In genomic region chr1:30680879-30681278, GRCh38 we compare ENCODE assay signal across 17 cellular contexts. TPM values are rescaled to one million over a fixed set of nuclear protein-coding genes. Genes with fewer than 3 reads are reported as not detected.
DNase-seq lines count a peak whose midpoint lies in the region; ATAC-seq and TF ChIP-seq lines count a peak whose summit lies in the region.
"Had no signal": no experiment of that assay in that cellular context is flagged by ENCODE, and none has a peak within 500 bp of the region (broad histone marks: within the 10 kb centered on the region; RNA-seq: fewer than 3 reads in every experiment).

No MANE protein-coding gene starts in this region.

- H3K4me3 Mint-ChIP-seq in activated naive CD8-positive, alpha-beta T cell treated with anti-CD3 and anti-CD28 coated beads, Interleukin-2, amount 10 ng/mL, durations not matched to agents 7 days and 5 days: no peak overlapping the region
- H3K4me3 Mint-ChIP-seq in activated naive CD8-positive, alpha-beta T cell treated with anti-CD3 and anti-CD28 coated beads for 36 hours: no peak overlapping the region
- H3K4me3 Mint-ChIP-seq in endodermal cell: no peak overlapping the region
- H3K4me3 Mint-ChIP-seq: CD14-positive monocyte; CD4-positive, alpha-beta memory T cell; GM23338 had no signal

- H3K4me1 ChIP-seq in endodermal cell (ENCODE audit: control insufficient read depth, insufficient read depth, low read length) (peaks cover 3% of the 10 kb centered on the region), rectal smooth muscle tissue (ENCODE audit: control insufficient read depth, insufficient read depth, low read length) (peaks cover 4% of the 10 kb centered on the region), mucosa of descending colon (ENCODE audit: low read depth) (no peaks in the 10 kb centered on the region)
- H3K4me1 ChIP-seq: BLaER1 had no signal

- ATAC-seq in activated naive CD8-positive, alpha-beta T cell treated with anti-CD3 and anti-CD28 coated beads, Interleukin-2, amount 10 ng/mL, durations not matched to agents 7 days and 5 days (ENCODE audit: low read depth): no peak
- no peak for ATAC-seq in HG03354 (IDR thresholded peaks at IDR 0.05; ENCODE audit: poor library complexity, severe bottlenecking, unreplicated experiment)
- no peak for ATAC-seq in mucosa of descending colon
- ATAC-seq: GM23338 had no signal

- H3K27me3 ChIP-seq in endodermal cell (ENCODE audit: control insufficient read depth, insufficient read depth, low read length, poor library complexity, severe bottlenecking) (peaks cover 13% of the 10 kb centered on the region), rectal smooth muscle tissue (ENCODE audit: control insufficient read depth, insufficient read depth, low read length) (peaks cover 16% of the 10 kb centered on the region)

- H3K9me3 ChIP-seq in endodermal cell (ENCODE audit: control insufficient read depth, low read length) (peaks cover 26% of the 10 kb centered on the region), mucosa of descending colon (peaks cover 4% of the 10 kb centered on the region)

- POLR2A ChIA-PET in activated naive CD8-positive, alpha-beta T cell treated with anti-CD3 and anti-CD28 coated beads, Interleukin-2, amount 10 ng/mL, durations not matched to agents 7 days and 5 days (lab: Charles Lee): no interaction called here

- no peaks in the 10 kb centered on the region for H3K36me3 ChIP-seq in endodermal cell (ENCODE audit: control insufficient read depth, insufficient read depth, low read length)
- no peaks in the 10 kb centered on the region for H3K36me3 ChIP-seq in rectal smooth muscle tissue (ENCODE audit: control insufficient read depth, insufficient read depth, low read length)
- H3K36me3 ChIP-seq in mucosa of descending colon (ENCODE audit: low read depth): no peaks in the 10 kb centered on the region
- H3K36me3 ChIP-seq: BLaER1 had no signal

- intact Hi-C loops in mucosa of descending colon (cut with DNase I, micrococcal nuclease): no loop called here

- H3K27me3 Mint-ChIP-seq in activated naive CD8-positive, alpha-beta T cell treated with anti-CD3 and anti-CD28 coated beads, Interleukin-2, amount 10 ng/mL, durations not matched to agents 7 days and 5 days: peaks cover 42% of the 10 kb centered on the region
- peaks cover 28% of the 10 kb centered on the region for H3K27me3 Mint-ChIP-seq in activated naive CD8-positive, alpha-beta T cell treated with anti-CD3 and anti-CD28 coated beads for 36 hours
- peaks cover 21% of the 10 kb centered on the region for H3K27me3 Mint-ChIP-seq in endodermal cell (ENCODE audit: insufficient read depth)

- no peak overlapping the region for H3K27ac Mint-ChIP-seq in activated naive CD8-positive, alpha-beta T cell treated with anti-CD3 and anti-CD28 coated beads, Interleukin-2, amount 10 ng/mL, durations not matched to agents 7 days and 5 days
- H3K27ac Mint-ChIP-seq in activated naive CD8-positive, alpha-beta T cell treated with anti-CD3 and anti-CD28 coated beads for 36 hours: no peak overlapping the region
- H3K27ac Mint-ChIP-seq in endodermal cell: no peak overlapping the region
- H3K27ac Mint-ChIP-seq: CD14-positive monocyte; CD4-positive, alpha-beta memory T cell; GM23338 had no signal

- peak; percentile 2 for DNase-seq in activated naive CD8-positive, alpha-beta T cell treated with anti-CD3 and anti-CD28 coated beads, Interleukin-2, amount 10 ng/mL, durations not matched to agents 7 days and 5 days
- DNase-seq in activated naive CD8-positive, alpha-beta T cell treated with anti-CD3 and anti-CD28 coated beads for 36 hours: no peak
- DNase-seq in endodermal cell (peak; percentile 10), NCI-H1105 treated with DMSO at 0.1 percent for 48 hours (lab: John Stamatoyannopoulos, UW) (no peak), mucosa of descending colon (no peak)
- DNase-seq: 8988T; CD4-positive, alpha-beta memory T cell; DMS153; DMS79; GDM1; HCEC 1CT had no signal

- TF ChIP-seq CTCF in endodermal cell (conservative IDR thresholded peaks at IDR 0.05) (no peak), mucosa of descending colon (IDR thresholded peaks at IDR 0.05) (no peak)

- H3K4me3 ChIP-seq in endodermal cell (ENCODE audit: low read length): no peak overlapping the region
- H3K4me3 ChIP-seq in rectal smooth muscle tissue (ENCODE audit: low read length): no peak overlapping the region
- no peak overlapping the region for H3K4me3 ChIP-seq in mucosa of descending colon
- H3K4me3 ChIP-seq: BLaER1, GM23338 had no signal

- H3K9me3 Mint-ChIP-seq in activated naive CD8-positive, alpha-beta T cell treated with anti-CD3 and anti-CD28 coated beads, Interleukin-2, amount 10 ng/mL, durations not matched to agents 7 days and 5 days: peaks cover 1% of the 10 kb centered on the region
- peaks cover under 1% of the 10 kb centered on the region for H3K9me3 Mint-ChIP-seq in activated naive CD8-positive, alpha-beta T cell treated with anti-CD3 and anti-CD28 coated beads for 36 hours
- peaks cover 13% of the 10 kb centered on the region for H3K9me3 Mint-ChIP-seq in endodermal cell

- peaks cover 2% of the 10 kb centered on the region for H3K4me1 Mint-ChIP-seq in activated naive CD8-positive, alpha-beta T cell treated with anti-CD3 and anti-CD28 coated beads, Interleukin-2, amount 10 ng/mL, durations not matched to agents 7 days and 5 days
- H3K4me1 Mint-ChIP-seq in activated naive CD8-positive, alpha-beta T cell treated with anti-CD3 and anti-CD28 coated beads for 36 hours: peaks cover 6% of the 10 kb centered on the region
- peaks cover 2% of the 10 kb centered on the region for H3K4me1 Mint-ChIP-seq in endodermal cell

- H3K27ac ChIP-seq in endodermal cell (ENCODE audit: low read depth, low read length) (no peak overlapping the region), rectal smooth muscle tissue (ENCODE audit: low read depth, low read length) (peak overlapping the region; percentile 4)
- H3K27ac ChIP-seq: BLaER1 had no signal

- no peaks in the 10 kb centered on the region for H3K36me3 Mint-ChIP-seq in activated naive CD8-positive, alpha-beta T cell treated with anti-CD3 and anti-CD28 coated beads, Interleukin-2, amount 10 ng/mL, durations not matched to agents 7 days and 5 days
- no peaks in the 10 kb centered on the region for H3K36me3 Mint-ChIP-seq in activated naive CD8-positive, alpha-beta T cell treated with anti-CD3 and anti-CD28 coated beads for 36 hours
- no peaks in the 10 kb centered on the region for H3K36me3 Mint-ChIP-seq in endodermal cell (ENCODE audit: low read depth)
- H3K36me3 Mint-ChIP-seq: CD4-positive, alpha-beta memory T cell had no signal

- H3K9ac ChIP-seq in endodermal cell (ENCODE audit: extremely low read depth, low read length, poor library complexity, severe bottlenecking) (no peak overlapping the region), rectal smooth muscle tissue (ENCODE audit: low read length) (no peak overlapping the region)
- H3K9ac ChIP-seq: BLaER1 had no signal

- 96% methylated on average over 7 of the region's 7 CpGs for WGBS in endodermal cell (ENCODE audit: insufficient coverage in 1 of 2, insufficient read length in 1 of 2), 2 experiments

RNA-seq across cellular contexts. Expression of gene MATN1, which starts 42.5 kb away (rescaled TPM):
- total RNA-seq in activated naive CD8-positive, alpha-beta T cell treated with anti-CD3 and anti-CD28 coated beads, Interleukin-2, amount 10 ng/mL, durations not matched to agents 7 days and 5 days: under 1 TPM in 1 of 2 experiments, not detected in 1; 0.26 TPM
- total RNA-seq in activated naive CD8-positive, alpha-beta T cell treated with anti-CD3 and anti-CD28 coated beads for 36 hours: 1 to 10 TPM; 1.1 to 1.5 TPM
- total RNA-seq in endodermal cell (not detected), mucosa of descending colon (under 1 TPM in 1 of 3 donors, not detected in 2; 0.22 TPM)
- 0.32 TPM for polyA plus RNA-seq in endodermal cell (2013, experiment 1 of 2)
- polyA plus RNA-seq in endodermal cell (2013, experiment 2 of 2): not detected
- total RNA-seq: A673 had no signal
- polyA plus RNA-seq: CD14-positive monocyte had no signal

Comparison
In these comparisons a context has a peak if more than half of its experiments do, and no peak if none do; other contexts are left out.
1. DNase-seq: peak in activated naive CD8-positive, alpha-beta T cell treated with anti-CD3 and anti-CD28 coated beads, Interleukin-2, amount 10 ng/mL, durations not matched to agents 7 days and 5 days (single experiment) and endodermal cell (single experiment); none in activated naive CD8-positive, alpha-beta T cell treated with anti-CD3 and anti-CD28 coated beads for 36 hours (single experiment), NCI-H1105 treated with DMSO at 0.1 percent for 48 hours (single experiment) and mucosa of descending colon (0 of 3).